In the genomic region with DNA sequence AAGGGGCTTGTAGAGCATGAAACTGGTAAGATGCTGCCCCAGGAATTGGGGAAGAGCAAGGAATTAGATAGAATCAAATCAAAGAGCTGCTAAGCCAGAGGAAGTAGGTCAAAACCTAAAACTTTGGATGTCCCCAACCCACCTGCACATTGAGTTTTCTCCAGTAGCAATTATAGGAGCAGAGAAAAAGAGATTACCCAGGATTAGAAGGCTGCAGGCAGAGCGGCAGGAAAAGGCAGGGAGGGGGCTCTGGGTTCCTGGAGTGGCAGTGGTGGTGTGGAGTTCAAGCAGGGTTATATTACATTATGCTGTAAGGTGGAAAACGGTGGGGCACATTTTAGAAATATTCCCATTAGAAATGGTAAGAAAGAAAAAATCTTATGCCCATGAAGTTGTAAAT, we compare ENCODE assay signal across 26 cellular contexts.
"Had no signal": no experiment of that assay in that cellular context is flagged by ENCODE, and none has a peak within 500 bp of the region (broad histone marks: within the 10 kb centered on the region; RNA-seq: fewer than 3 reads in every experiment).

No MANE protein-coding gene starts in this region.

- H3K9me3 Mint-ChIP-seq: activated CD4-positive, alpha-beta memory T cell treated with anti-CD3 and anti-CD28 coated beads for 36 hours; activated CD4-positive, alpha-beta T cell treated with anti-CD3 and anti-CD28 coated beads, Interleukin-2, amount 10 ng/mL, durations not matched to agents 7 days and 5 days; activated naive CD4-positive, alpha-beta T cell treated with anti-CD3 and anti-CD28 coated beads for 36 hours; activated T-cell treated with anti-CD3 and anti-CD28 coated beads, Interleukin-2, amount 50 U/mL, for 4 hours had no signal

- H3K4me3 Mint-ChIP-seq: activated CD4-positive, alpha-beta memory T cell treated with anti-CD3 and anti-CD28 coated beads for 36 hours; activated CD4-positive, alpha-beta T cell treated with anti-CD3 and anti-CD28 coated beads, Interleukin-2, amount 10 ng/mL, durations not matched to agents 7 days and 5 days; activated naive CD4-positive, alpha-beta T cell treated with anti-CD3 and anti-CD28 coated beads for 36 hours; activated naive CD8-positive, alpha-beta T cell; activated T-cell treated with anti-CD3 and anti-CD28 coated beads, Interleukin-2, amount 50 U/mL, for 4 hours had no signal

- ATAC-seq: activated T-cell treated with anti-CD3 and anti-CD28 coated beads, Interleukin-2, amount 50 U/mL, for 4 hours; Panc1; Right ventricle myocardium inferior had no signal

- H3K36me3 Mint-ChIP-seq: activated CD4-positive, alpha-beta memory T cell treated with anti-CD3 and anti-CD28 coated beads for 36 hours; activated naive CD8-positive, alpha-beta T cell had no signal

- H3K27me3 ChIP-seq: SJCRH30 had no signal

- DNase-seq: activated CD4-positive, alpha-beta memory T cell treated with anti-CD3 and anti-CD28 coated beads for 36 hours; activated CD4-positive, alpha-beta T cell treated with anti-CD3 and anti-CD28 coated beads, Interleukin-2, amount 10 ng/mL, durations not matched to agents 7 days and 5 days; activated CD4-positive, CD25-positive, alpha-beta regulatory T cell; activated CD8-positive, alpha-beta memory T cell treated with anti-CD3 and anti-CD28 coated beads for 24 hours; activated gamma-delta T cell; activated naive CD4-positive, alpha-beta T cell treated with anti-CD3 and anti-CD28 coated beads for 36 hours; activated T-cell treated with anti-CD3 and anti-CD28 coated beads, Interleukin-2, amount 50 U/mL, for 4 hours; amygdala; cerebellar nuclear complex; Kasumi-1; KBM-7; NCI-H146; NCI-H187 treated with DMSO at 0.1 percent for 48 hours; NCI-H2081 treated with DMSO at 0.1 percent for 48 hours; NCI-H446 treated with DMSO at 0.1 percent for 48 hours; NCI-H526; NCI-H774; NK-92 treated with Interleukin-12 subunit alpha and Interleukin-12 subunit beta, amount 100 ng/mL, for 24 hours; OCI-M1; RPMI8226; SJCRH30; SK-N-SH; T-helper 9 cell had no signal

- H3K27ac ChIP-seq: SJCRH30 had no signal

- H3K27ac Mint-ChIP-seq: activated CD4-positive, alpha-beta memory T cell treated with anti-CD3 and anti-CD28 coated beads for 36 hours; activated CD4-positive, alpha-beta T cell treated with anti-CD3 and anti-CD28 coated beads, Interleukin-2, amount 10 ng/mL, durations not matched to agents 7 days and 5 days; activated naive CD4-positive, alpha-beta T cell treated with anti-CD3 and anti-CD28 coated beads for 36 hours had no signal

- H3K9me3 ChIP-seq: SJCRH30, SK-N-SH had no signal

- H3K27me3 Mint-ChIP-seq: activated CD4-positive, alpha-beta memory T cell treated with anti-CD3 and anti-CD28 coated beads for 36 hours; activated CD4-positive, alpha-beta T cell treated with anti-CD3 and anti-CD28 coated beads, Interleukin-2, amount 10 ng/mL, durations not matched to agents 7 days and 5 days; activated naive CD8-positive, alpha-beta T cell had no signal
